In the genomic region with DNA sequence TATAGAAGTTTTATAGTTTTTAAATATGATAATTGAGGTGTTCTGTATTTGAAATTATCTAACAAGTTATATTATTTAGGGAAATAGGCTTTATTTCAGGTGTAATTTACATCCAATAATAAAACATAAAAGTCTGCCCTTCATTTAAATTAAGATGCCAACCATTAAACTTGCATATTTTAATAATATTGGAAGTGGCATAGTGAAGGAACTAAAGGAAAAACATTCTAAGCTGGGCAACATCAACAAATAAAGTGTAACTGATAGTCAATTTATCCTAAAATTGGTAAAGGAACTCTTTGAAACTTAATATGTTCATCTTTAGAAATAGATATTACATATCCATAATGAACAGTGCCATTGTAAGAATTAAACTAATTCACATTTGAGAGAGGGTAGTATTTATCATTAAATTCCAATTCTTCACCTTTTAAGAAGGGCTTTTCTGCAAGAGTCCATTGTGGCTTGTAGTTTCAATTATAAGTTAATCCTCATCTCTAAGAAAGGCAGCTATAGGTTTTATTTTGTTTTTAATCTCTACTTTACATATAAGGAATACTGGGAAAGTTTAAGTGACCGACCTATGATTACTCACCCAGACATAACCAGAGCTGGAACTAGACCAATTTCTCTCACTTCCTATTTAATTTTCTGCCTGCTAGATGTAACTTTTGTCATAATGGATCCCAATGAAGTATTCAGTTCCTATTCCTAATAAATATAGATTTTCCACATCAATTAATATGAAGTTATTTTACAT, we compare ENCODE assay signal across 17 cellular contexts. TPM values are rescaled to one million over a fixed set of nuclear protein-coding genes. Genes with fewer than 3 reads are reported as not detected.
"Had no signal": no experiment of that assay in that cellular context is flagged by ENCODE, and none has a peak within 500 bp of the region (broad histone marks: within the 10 kb centered on the region; RNA-seq: fewer than 3 reads in every experiment).

No MANE protein-coding gene starts in this region.

- H3K27ac ChIP-seq: epithelial cell of prostate, lower lobe of right lung, parathyroid adenoma, tibial artery, vagina, WERI-Rb-1 had no signal

- ATAC-seq: left cardiac atrium; lower lobe of right lung; stimulated activated memory B cell treated with anti-CD40 and anti-IgM and Interleukin-4, amounts not matched to agents 10 μg/mL and 1 μg/mL and 100 μg/mL, for 72 hours had no signal

- H3K36me3 ChIP-seq: lower lobe of right lung, tibial artery, vagina, WERI-Rb-1 had no signal

- DNase-seq: activated CD4-positive, alpha-beta T cell treated with anti-CD3 and anti-CD28 coated beads for 48 hours; activated naive CD4-positive, alpha-beta T cell; effector memory CD4-positive, alpha-beta T cell; left cardiac atrium; lower lobe of right lung; midbrain; naive B cell; stimulated activated CD4-positive, alpha-beta T cell treated with anti-CD3 and anti-CD28 coated beads, Interleukin-1b, Interleukin-23, amount 100 ng/mL, for 48 hours; tibial artery; WERI-Rb-1 had no signal

- H3K27me3 ChIP-seq: tibial artery, vagina had no signal

- H3K36me3 Mint-ChIP-seq: stimulated activated memory B cell treated with anti-CD40 and anti-IgM and Interleukin-4, amounts not matched to agents 10 μg/mL and 1 μg/mL and 100 μg/mL, for 72 hours had no signal

- H3K4me3 Mint-ChIP-seq: activated T-helper 1 cell treated with anti-CD3 and anti-CD28 coated beads, Interleukin-12 subunit alpha, Interleukin-12 subunit beta, Interleukin-2, Interleukin-4 antibody, amounts not matched to agents 30 ng/mL and 10 ng/mL and 1 ng/mL, durations not matched to agents 14 hours and 24 hours and 36 hours; central memory CD8-positive, alpha-beta T cell; stimulated activated memory B cell treated with anti-CD40 and anti-IgM and Interleukin-4, amounts not matched to agents 10 μg/mL and 1 μg/mL and 100 μg/mL, for 72 hours had no signal

- H3K27ac Mint-ChIP-seq: activated T-helper 1 cell treated with anti-CD3 and anti-CD28 coated beads, Interleukin-12 subunit alpha, Interleukin-12 subunit beta, Interleukin-2, Interleukin-4 antibody, amounts not matched to agents 30 ng/mL and 10 ng/mL and 1 ng/mL, durations not matched to agents 14 hours and 24 hours and 36 hours; naive B cell; stimulated activated memory B cell treated with anti-CD40 and anti-IgM and Interleukin-4, amounts not matched to agents 10 μg/mL and 1 μg/mL and 100 μg/mL, for 72 hours had no signal

- H3K9me3 Mint-ChIP-seq: activated T-helper 1 cell treated with anti-CD3 and anti-CD28 coated beads, Interleukin-12 subunit alpha, Interleukin-12 subunit beta, Interleukin-2, Interleukin-4 antibody, amounts not matched to agents 30 ng/mL and 10 ng/mL and 1 ng/mL, durations not matched to agents 14 hours and 24 hours and 36 hours; central memory CD8-positive, alpha-beta T cell; stimulated activated memory B cell treated with anti-CD40 and anti-IgM and Interleukin-4, amounts not matched to agents 10 μg/mL and 1 μg/mL and 100 μg/mL, for 72 hours had no signal

- H3K9me3 ChIP-seq: lower lobe of right lung, tibial artery, vagina had no signal

- H2AFZ ChIP-seq: parathyroid adenoma had no signal

- H3K79me2 ChIP-seq: parathyroid adenoma had no signal

- H3K9ac ChIP-seq: parathyroid adenoma had no signal

- H3K4me3 ChIP-seq: lower lobe of right lung, smooth muscle cell, tibial artery, vagina had no signal

- H3K4me2 ChIP-seq: smooth muscle cell had no signal

RNA-seq across cellular contexts. Expression of a gene that starts 3.0 kb away (rescaled TPM):
- total RNA-seq: activated T-helper 1 cell treated with anti-CD3 and anti-CD28 coated beads, Interleukin-12 subunit alpha, Interleukin-12 subunit beta, Interleukin-2, Interleukin-4 antibody, amounts not matched to agents 30 ng/mL and 10 ng/mL and 1 ng/mL, durations not matched to agents 14 hours and 24 hours and 36 hours had no signal
